In the genomic region with DNA sequence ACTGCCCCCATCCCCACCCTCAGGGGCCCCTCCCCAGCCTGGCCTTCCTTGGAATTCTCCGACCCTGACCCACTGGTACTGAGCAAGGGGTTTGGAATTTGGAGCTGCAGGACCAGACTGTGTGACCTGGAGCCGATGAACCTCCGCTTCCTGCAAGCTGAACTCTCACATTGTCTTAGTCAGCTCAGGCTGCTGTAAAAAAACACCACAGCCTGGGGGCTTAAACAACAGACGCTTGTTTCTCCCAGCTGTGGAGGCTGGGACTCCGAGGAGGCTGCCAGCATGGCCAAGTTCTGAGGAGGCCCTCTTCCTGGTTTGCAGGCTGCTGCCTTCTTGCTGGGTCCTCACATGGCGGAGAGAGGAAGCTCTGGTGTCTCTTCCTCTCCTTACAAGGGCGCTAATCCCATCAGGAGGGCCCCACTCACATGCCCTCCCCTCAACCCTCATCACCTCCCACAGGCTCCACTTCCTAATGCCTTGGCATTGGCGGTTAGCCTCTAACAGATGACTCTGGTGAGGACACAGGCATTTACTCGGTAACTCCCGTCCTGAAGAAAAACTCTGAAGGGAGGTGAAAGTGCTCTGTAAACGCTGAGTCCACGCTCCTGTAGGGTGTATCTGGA, we compare ENCODE assay signal across 16 cellular contexts. TPM values are rescaled to one million over a fixed set of nuclear protein-coding genes. Genes with fewer than 3 reads are reported as not detected.
A peak's percentile ranks its signal among the peaks of the same experiment; 100 is the strongest.
DNase-seq lines count a peak whose midpoint lies in the region; ATAC-seq and TF ChIP-seq lines count a peak whose summit lies in the region.
"Had no signal": no experiment of that assay in that cellular context is flagged by ENCODE, and none has a peak within 500 bp of the region (broad histone marks: within the 10 kb centered on the region; RNA-seq: fewer than 3 reads in every experiment).

No MANE protein-coding gene starts in this region.

- no peak overlapping the region for H3K4me3 Mint-ChIP-seq in stimulated activated naive CD8-positive, alpha-beta T cell treated with anti-CD3 and anti-CD28 coated beads, Interleukin-15, amount 100 ng/mL, for 72 hours
- H3K4me3 Mint-ChIP-seq: activated CD8-positive, alpha-beta memory T cell treated with anti-CD3 and anti-CD28 coated beads, Interleukin-2, amount 10 ng/mL, durations not matched to agents 7 days and 5 days; activated T-helper 17 cell treated with anti-CD3 and anti-CD28 coated beads, Interleukin-2, amount 50 U/mL, for 72 hours; CD8-positive, alpha-beta T cell had no signal

- H3K9me3 Mint-ChIP-seq in stimulated activated naive CD8-positive, alpha-beta T cell treated with anti-CD3 and anti-CD28 coated beads, Interleukin-15, amount 100 ng/mL, for 72 hours = no peaks in the 10 kb centered on the region
- H3K9me3 Mint-ChIP-seq: activated T-helper 17 cell treated with anti-CD3 and anti-CD28 coated beads, Interleukin-2, amount 50 U/mL, for 72 hours; CD8-positive, alpha-beta T cell had no signal

- no peak overlapping the region for H3K9ac ChIP-seq in NT2/D1 (ENCODE audit: insufficient read length, low read depth)

- no peak for TF ChIP-seq EP300 in upper lobe of left lung (IDR thresholded peaks at IDR 0.05)

- H3K4me3 ChIP-seq in NT2/D1 (ENCODE audit: insufficient read length, low read depth) = no peak overlapping the region
- no peak overlapping the region for H3K4me3 ChIP-seq in choroid plexus epithelial cell (ENCODE audit: low read depth, low read length)
- no peak overlapping the region for H3K4me3 ChIP-seq in upper lobe of left lung
- H3K4me3 ChIP-seq: breast epithelium, lower lobe of right lung, SJSA1 had no signal

- H3K27ac ChIP-seq in upper lobe of left lung = no peak overlapping the region
- H3K27ac ChIP-seq: breast epithelium, lower lobe of right lung, SJSA1 had no signal

- peaks cover 65% of the 10 kb centered on the region for H3K4me1 Mint-ChIP-seq in stimulated activated naive CD8-positive, alpha-beta T cell treated with anti-CD3 and anti-CD28 coated beads, Interleukin-15, amount 100 ng/mL, for 72 hours

- no peaks in the 10 kb centered on the region for H3K27me3 Mint-ChIP-seq in stimulated activated naive CD8-positive, alpha-beta T cell treated with anti-CD3 and anti-CD28 coated beads, Interleukin-15, amount 100 ng/mL, for 72 hours

- TF ChIP-seq CTCF in choroid plexus epithelial cell (conservative IDR thresholded peaks at IDR 0.05; ENCODE audit: low read depth, low read length) (no peak), upper lobe of left lung (IDR thresholded peaks at IDR 0.05) (no peak)

- H3K4me1 ChIP-seq in NT2/D1 (ENCODE audit: insufficient read depth, insufficient read length) = peaks cover 14% of the 10 kb centered on the region
- H3K4me1 ChIP-seq in upper lobe of left lung = peaks cover 0 to 6% (median 0%) of the 10 kb centered on the region in 4 donors
- H3K4me1 ChIP-seq: breast epithelium had no signal

- TF ChIP-seq POLR2A in upper lobe of left lung (IDR thresholded peaks at IDR 0.05) = no peak

- DNase-seq in ELR (ENCODE audit: low read depth) = peak; percentile 83
- peak; percentile 22 for DNase-seq in NT2/D1 (ENCODE audit: low read depth, low spot score)
- DNase-seq in choroid plexus epithelial cell (ENCODE audit: low read depth) = peak; percentile 41
- DNase-seq in renal cortical epithelial cell (ENCODE audit: low read depth) = peak; percentile 85
- DNase-seq in upper lobe of left lung = no peak
- no peak for DNase-seq in stimulated activated naive CD8-positive, alpha-beta T cell treated with anti-CD3 and anti-CD28 coated beads, Interleukin-15, amount 100 ng/mL, for 72 hours
- DNase-seq: activated CD4-positive, alpha-beta T cell treated with anti-CD3 and anti-CD28 coated beads for 48 hours; activated CD8-positive, alpha-beta memory T cell treated with anti-CD3 and anti-CD28 coated beads, Interleukin-2, amount 10 ng/mL, durations not matched to agents 7 days and 5 days; CD8-positive, alpha-beta T cell; lower lobe of right lung; MM.1S; NCI-H526 treated with DMSO at 0.1 percent for 48 hours had no signal

- no peak overlapping the region for H3K27ac Mint-ChIP-seq in stimulated activated naive CD8-positive, alpha-beta T cell treated with anti-CD3 and anti-CD28 coated beads, Interleukin-15, amount 100 ng/mL, for 72 hours
- H3K27ac Mint-ChIP-seq: activated CD8-positive, alpha-beta memory T cell treated with anti-CD3 and anti-CD28 coated beads, Interleukin-2, amount 10 ng/mL, durations not matched to agents 7 days and 5 days; activated T-helper 17 cell treated with anti-CD3 and anti-CD28 coated beads, Interleukin-2, amount 50 U/mL, for 72 hours; CD8-positive, alpha-beta T cell had no signal

- 90 to 100% methylated on average over 6 to 11 of the region's 12 CpGs for WGBS in upper lobe of left lung, 2 donors

- H3K27me3 ChIP-seq in NT2/D1 (ENCODE audit: insufficient read depth, insufficient read length) (no peaks in the 10 kb centered on the region), upper lobe of left lung (no peaks in the 10 kb centered on the region)
- H3K27me3 ChIP-seq: breast epithelium, SJSA1 had no signal

- H3K36me3 ChIP-seq in NT2/D1 (ENCODE audit: insufficient read depth, insufficient read length, low read length) = no peaks in the 10 kb centered on the region
- no peaks in the 10 kb centered on the region for H3K36me3 ChIP-seq in upper lobe of left lung
- H3K36me3 ChIP-seq: breast epithelium, lower lobe of right lung, SJSA1 had no signal

- no peak for ATAC-seq in HG03039 (IDR thresholded peaks at IDR 0.05; ENCODE audit: unreplicated experiment)
- no peak for ATAC-seq in upper lobe of left lung (ENCODE audit: low FRiP score in 2 of 2)
- no peak for ATAC-seq in stimulated activated naive CD8-positive, alpha-beta T cell treated with anti-CD3 and anti-CD28 coated beads, Interleukin-15, amount 100 ng/mL, for 72 hours
- ATAC-seq: activated CD8-positive, alpha-beta memory T cell treated with anti-CD3 and anti-CD28 coated beads, Interleukin-2, amount 10 ng/mL, durations not matched to agents 7 days and 5 days; activated T-helper 17 cell treated with anti-CD3 and anti-CD28 coated beads, Interleukin-2, amount 50 U/mL, for 72 hours; CD8-positive, alpha-beta T cell; lower lobe of right lung had no signal

- no peaks in the 10 kb centered on the region for H3K9me3 ChIP-seq in NT2/D1 (ENCODE audit: insufficient read depth, low read length)
- H3K9me3 ChIP-seq in upper lobe of left lung = no peaks in the 10 kb centered on the region
- H3K9me3 ChIP-seq: breast epithelium, lower lobe of right lung, SJSA1 had no signal

RNA-seq across cellular contexts. Expression of a gene that starts 42.4 kb away (rescaled TPM):
- total RNA-seq in renal cortical epithelial cell = 124 and 165 TPM in 2 replicates
- total RNA-seq in upper lobe of left lung = 10 to 100 TPM; 15.1 to 65.5 (median 39.7) TPM

Comparison
In these comparisons a context has a peak if more than half of its experiments do, and no peak if none do; other contexts are left out.
1. DNase-seq: peak in ELR (single experiment), NT2/D1 (single experiment), choroid plexus epithelial cell (single experiment) and renal cortical epithelial cell (single experiment); none in upper lobe of left lung (0 of 2) and stimulated activated naive CD8-positive, alpha-beta T cell treated with anti-CD3 and anti-CD28 coated beads, Interleukin-15, amount 100 ng/mL, for 72 hours (0 of 2).